ENCODE assay signal across 2 cellular contexts in genomic region chr10:96090463-96090800, GRCh38.
A peak's percentile ranks its signal among the peaks of the same experiment; 100 is the strongest.
TF ChIP-seq lines count a peak whose summit lies in the region.

No MANE protein-coding gene starts in this region.

TF ChIP-seq in IMR-90, 13 proteins besides CTCF, POLR2A, EP300 and RAD21:
- no peak for TF ChIP-seq FOS (IDR thresholded peaks at IDR 0.05; ENCODE audit: low read depth, low read length)
- TF ChIP-seq BHLHE40 (IDR thresholded peaks at IDR 0.05; ENCODE audit: low read depth, low read length), result no peak
- no peak for TF ChIP-seq USF2 (IDR thresholded peaks at IDR 0.05; ENCODE audit: low read depth, low read length)
TF ChIP-seq in IMR-90: peak in this region for 0.

TF ChIP-seq in K562, 482 proteins besides CTCF, POLR2A, EP300 and RAD21:
- TF ChIP-seq ELF2 (CRISPR knock-in tag; IDR thresholded peaks at IDR 0.05), result no peak
- no peak for TF ChIP-seq ZNF740 (CRISPR knock-in tag; IDR thresholded peaks at IDR 0.05)
- TF ChIP-seq ZNF740 (tag; IDR thresholded peaks at IDR 0.05), result 0 out of 4 replicates have a peak, but pooled peaks of 1 of the 2 experiments have one; percentile 50
- peak; percentile 53; the same call in 1 of the 2 replicates for TF ChIP-seq PTTG1 (tag; IDR thresholded peaks at IDR 0.05; ENCODE audit: low read depth)
- peak; percentile 87 for TF ChIP-seq ZNF592 (IDR thresholded peaks at IDR 0.05)
- TF ChIP-seq MAFG (tag; conservative IDR thresholded peaks at IDR 0.05), result no peak
- TF ChIP-seq ZNF175 (CRISPR knock-in tag; IDR thresholded peaks at IDR 0.05; ENCODE audit: low read depth), result 0 out of 2 replicates have a peak, but pooled peaks have one; percentile 70
- no peak for TF ChIP-seq SAP30 (IDR thresholded peaks at IDR 0.05; ENCODE audit: borderline replicate concordance, insufficient read depth, low read depth, low read length, poor library complexity, severe bottlenecking)
- no peak for TF ChIP-seq ZNF695 (CRISPR knock-in tag; IDR thresholded peaks at IDR 0.05)
- no peak for TF ChIP-seq ARID3B (CRISPR knock-in tag; IDR thresholded peaks at IDR 0.05; ENCODE audit: borderline replicate concordance)
- no peak for TF ChIP-seq MCM5 (IDR thresholded peaks at IDR 0.05; ENCODE audit: low read depth)
- peak; percentile 40; the same call in 1 of the 2 replicates for TF ChIP-seq BACH1 (tag; IDR thresholded peaks at IDR 0.05)
- TF ChIP-seq ZNF311 (CRISPR knock-in tag; IDR thresholded peaks at IDR 0.05), result peak; percentile 52
- TF ChIP-seq NR4A1 (CRISPR knock-in tag; IDR thresholded peaks at IDR 0.05), result no peak
- peak; percentile 82 for TF ChIP-seq NR4A1 (tag; IDR thresholded peaks at IDR 0.05)
- 0 out of 2 replicates have a peak, but pooled peaks have one; percentile 28 for TF ChIP-seq ZNF134 (CRISPR knock-in tag; conservative IDR thresholded peaks at IDR 0.05)
- no peak for TF ChIP-seq ATF4 (CRISPR knock-in tag; IDR thresholded peaks at IDR 0.05)
- TF ChIP-seq SMAD3 (CRISPR knock-in tag; conservative IDR thresholded peaks at IDR 0.05), result 0 out of 2 replicates have a peak, but pooled peaks have one; percentile 52
- 0 out of 2 replicates have a peak, but pooled peaks have one; percentile 64 for TF ChIP-seq ZNF644 (tag; IDR thresholded peaks at IDR 0.05; ENCODE audit: low read depth)
- TF ChIP-seq MAX (CRISPR knock-in tag; IDR thresholded peaks at IDR 0.05), result 0 out of 2 replicates have a peak, but pooled peaks have one; percentile 5
- TF ChIP-seq ZNF395 (CRISPR knock-in tag; IDR thresholded peaks at IDR 0.05), result peak; percentile 73; the same call in 1 of the 2 replicates
- no peak for TF ChIP-seq ZNF174 (CRISPR knock-in tag; IDR thresholded peaks at IDR 0.05)
- TF ChIP-seq ERF (CRISPR knock-in tag; IDR thresholded peaks at IDR 0.05), result 0 out of 2 replicates have a peak, but pooled peaks have one; percentile 24
- 0 out of 2 replicates have a peak, but pooled peaks have one; percentile 50 for TF ChIP-seq FOXO4 (CRISPR knock-in tag; IDR thresholded peaks at IDR 0.05)
- TF ChIP-seq GABPA (tag; conservative IDR thresholded peaks at IDR 0.05; ENCODE audit: low read depth), result 0 out of 2 replicates have a peak, but pooled peaks have one; percentile 78
- 0 out of 2 replicates have a peak, but pooled peaks have one; percentile 3 for TF ChIP-seq KLF6 (CRISPR knock-in tag; IDR thresholded peaks at IDR 0.05; ENCODE audit: borderline replicate concordance)
- no peak for TF ChIP-seq RHOXF2B (CRISPR knock-in tag; conservative IDR thresholded peaks at IDR 0.05)
- no peak for TF ChIP-seq EWSR1 (IDR thresholded peaks at IDR 0.05; ENCODE audit: borderline replicate concordance, low read depth, partially characterized antibody)
- TF ChIP-seq CBX3 (IDR thresholded peaks at IDR 0.05; ENCODE audit: borderline replicate concordance in 1 of 2, low read length in 2 of 2), result 0 out of 3 replicates have a peak, but pooled peaks of 1 of the 2 experiments have one; percentile 3
- TF ChIP-seq NFE2 (IDR thresholded peaks at IDR 0.05; ENCODE audit: low read depth), result no peak
- no peak for TF ChIP-seq XRCC3 (IDR thresholded peaks at IDR 0.05)
- TF ChIP-seq ZNF639 (CRISPR knock-in tag; conservative IDR thresholded peaks at IDR 0.05 in 1 of 2, IDR thresholded peaks at IDR 0.05 in 1 of 2), result peak in 1 of 2 experiments; percentile 46; a peak in 1 of 4 replicates
- peak; percentile 27; the same call in 1 of the 2 replicates for TF ChIP-seq IRF9 (tag; IDR thresholded peaks at IDR 0.05)
- no peak for TF ChIP-seq MYC (IDR thresholded peaks at IDR 0.05; ENCODE audit: low read depth, low read length)
- TF ChIP-seq MYC (CRISPR knock-in tag; IDR thresholded peaks at IDR 0.05; ENCODE audit: borderline replicate concordance, low read depth), result 0 out of 2 replicates have a peak, but pooled peaks have one; percentile 7
- no peak for TF ChIP-seq ID3 (CRISPR knock-in tag; IDR thresholded peaks at IDR 0.05)
- peak; percentile 67 for TF ChIP-seq ID3 (tag; IDR thresholded peaks at IDR 0.05)
- peak; percentile 91 for TF ChIP-seq CREB3 (tag; conservative IDR thresholded peaks at IDR 0.05; ENCODE audit: low read depth)
- TF ChIP-seq HNRNPH1 (optimal IDR thresholded peaks at IDR 0.05; ENCODE audit: low read depth, low read length), result no peak
- TF ChIP-seq MCM2 (IDR thresholded peaks at IDR 0.05; ENCODE audit: low read depth), result no peak
- no peak for TF ChIP-seq SOX6 (IDR thresholded peaks at IDR 0.05)
- TF ChIP-seq HDGF (IDR thresholded peaks at IDR 0.05), result no peak
TF ChIP-seq in K562: peak in this region for 22.
